12 cellular contexts compared by ENCODE assay signal in genomic region chr7:42264702-42265101, GRCh38. TPM values are rescaled to one million over a fixed set of nuclear protein-coding genes. Genes with fewer than 3 reads are reported as not detected.
DNase-seq lines count a peak whose midpoint lies in the region; ATAC-seq and TF ChIP-seq lines count a peak whose summit lies in the region.
"Had no signal": no experiment of that assay in that cellular context is flagged by ENCODE, and none has a peak within 500 bp of the region (broad histone marks: within the 10 kb centered on the region; RNA-seq: fewer than 3 reads in every experiment).

No MANE protein-coding gene starts in this region.

- H4K20me1 ChIP-seq in neural progenitor cell (ENCODE audit: low read depth): no peaks in the 10 kb centered on the region

- TF ChIP-seq CTCF in neural progenitor cell (IDR thresholded peaks at IDR 0.05): no peak

- no peak overlapping the region for H3K4me3 Mint-ChIP-seq in neural progenitor cell
- H3K4me3 Mint-ChIP-seq: CD4-positive, alpha-beta T cell; H9 had no signal

- H2AFZ ChIP-seq in neural progenitor cell (replicated peaks): no peak overlapping the region

- no peaks in the 10 kb centered on the region for H3K27me3 Mint-ChIP-seq in neural progenitor cell (ENCODE audit: insufficient read depth, low read depth)
- H3K27me3 Mint-ChIP-seq: CD4-positive, alpha-beta T cell had no signal

- no peaks in the 10 kb centered on the region for H3F3A ChIP-seq in neural progenitor cell (ENCODE audit: low read depth)

- in situ Hi-C loops in ACHN (cut with HindIII; ENCODE audit: low pct_ligation_motif_present, low pct_unique_long_range_greater_than_20kb, low sequenced_read_pairs): no loop called here

- no peaks in the 10 kb centered on the region for H3K36me3 ChIP-seq in neural progenitor cell

- DNase-seq in neural progenitor cell (ENCODE audit: low spot score) (no peak), kidney tubule cell (ENCODE audit: low spot score) (no peak), ACHN (no peak)
- DNase-seq: AML-193; Caco-2; CD4-positive, alpha-beta T cell; H9 had no signal

- H3K27me3 ChIP-seq in neural progenitor cell: no peaks in the 10 kb centered on the region

- peaks cover 18% of the 10 kb centered on the region for H3K4me1 ChIP-seq in neural progenitor cell
- H3K4me1 ChIP-seq: Caco-2 had no signal

- H3K9ac ChIP-seq in neural progenitor cell: no peak overlapping the region

- H3K4me2 ChIP-seq in neural progenitor cell: peak overlapping the region; percentile 0

- ATAC-seq in GM18502 (IDR thresholded peaks at IDR 0.05; ENCODE audit: poor library complexity, unreplicated experiment) (peak; percentile 67), GM18867 (IDR thresholded peaks at IDR 0.05; ENCODE audit: unreplicated experiment) (peak; percentile 71), HG03280 (IDR thresholded peaks at IDR 0.05; ENCODE audit: unreplicated experiment) (peak; percentile 57)

- H3K79me2 ChIP-seq in neural progenitor cell (ENCODE audit: low read depth): no peaks in the 10 kb centered on the region

- H3K4me1 Mint-ChIP-seq in neural progenitor cell: peaks cover 33% of the 10 kb centered on the region

- no peaks in the 10 kb centered on the region for H3K36me3 Mint-ChIP-seq in neural progenitor cell

- no peaks in the 10 kb centered on the region for H3K9me3 ChIP-seq in neural progenitor cell (ENCODE audit: low read depth)
- H3K9me3 ChIP-seq: Caco-2 had no signal

- H3K27ac Mint-ChIP-seq in neural progenitor cell: peak overlapping the region; percentile 98
- H3K27ac Mint-ChIP-seq: CD4-positive, alpha-beta T cell; H9 had no signal

- peaks cover 2% of the 10 kb centered on the region for H3K9me3 Mint-ChIP-seq in neural progenitor cell
- H3K9me3 Mint-ChIP-seq: CD4-positive, alpha-beta T cell; H9 had no signal

- H3K4me3 ChIP-seq in neural progenitor cell: no peak overlapping the region

- no peak overlapping the region for H3K27ac ChIP-seq in neural progenitor cell
- H3K27ac ChIP-seq: C4-2B, HL-60 had no signal

RNA-seq across cellular contexts. Expression of gene GLI3, which starts 27.7 kb away (rescaled TPM):
- 32.0 and 33.0 TPM in 2 replicates for total RNA-seq in neural progenitor cell (ENCODE audit: low replicate concordance)
